9 cellular contexts compared by ENCODE assay signal in genomic region chr1:210099921-210100320, GRCh38.
"Had no signal": no experiment of that assay in that cellular context is flagged by ENCODE, and none has a peak within 500 bp of the region (broad histone marks: within the 10 kb centered on the region; RNA-seq: fewer than 3 reads in every experiment).

No MANE protein-coding gene starts in this region.

- DNase-seq: activated CD4-positive, alpha-beta T cell treated with anti-CD3 and anti-CD28 coated beads, Interleukin-2, amount 50 U/mL, for 4 hours; activated effector memory CD4-positive, alpha-beta T cell treated with Interleukin-2 at 50 U/mL for 16 hours; activated T-cell treated with anti-CD3 and anti-CD28 coated beads, Interleukin-2, amount 50 U/mL, for 1 hour; body of pancreas; left lung; stimulated activated CD4-positive, alpha-beta T cell treated with anti-CD3 and anti-CD28 coated beads, Interleukin-4, amount 100 ng/mL, for 1 hour; stimulated activated CD8-positive, alpha-beta memory T cell treated with anti-CD3 and anti-CD28 coated beads, Interleukin-4, amount 100 ng/mL, for 48 hours; upper lobe of left lung had no signal

- ATAC-seq: activated CD4-positive, CD25-positive, alpha-beta regulatory T cell treated with anti-CD3 and anti-CD28 coated beads, Interleukin-2, amount 50 U/mL, for 24 hours; body of pancreas; left lung had no signal
